Comparison of ENCODE assay signal across 13 cellular contexts in genomic region chr16:89300311-89300975, GRCh38.
DNase-seq lines count a peak whose midpoint lies in the region; ATAC-seq and TF ChIP-seq lines count a peak whose summit lies in the region.
"Had no signal": no experiment of that assay in that cellular context is flagged by ENCODE, and none has a peak within 500 bp of the region (broad histone marks: within the 10 kb centered on the region; RNA-seq: fewer than 3 reads in every experiment).

No MANE protein-coding gene starts in this region.

- no peaks in the 10 kb centered on the region for H3K27me3 ChIP-seq in BLaER1 treated with 17β-estradiol and CSF1 and Interleukin-3, amounts not matched to agents 10 nM and 100 nM
- H3K27me3 ChIP-seq in gastroesophageal sphincter (no peaks in the 10 kb centered on the region), prostate gland (replicated peaks; ENCODE audit: insufficient read depth) (no peaks in the 10 kb centered on the region)

- no peaks in the 10 kb centered on the region for H3K9me3 ChIP-seq in BLaER1 treated with 17β-estradiol and CSF1 and Interleukin-3, amounts not matched to agents 10 nM and 100 nM (replicated peaks in 1 of 11)
- H3K9me3 ChIP-seq in T-helper 17 cell (ENCODE audit: control insufficient read depth, low read length, poor library complexity, severe bottlenecking), result no peaks in the 10 kb centered on the region
- no peaks in the 10 kb centered on the region for H3K9me3 ChIP-seq in gastroesophageal sphincter
- H3K9me3 ChIP-seq in prostate gland, result no peaks in the 10 kb centered on the region

- no peaks in the 10 kb centered on the region for H3K9me3 Mint-ChIP-seq in Calu3 (ENCODE audit: low read depth, unreplicated experiment)

- peaks cover 89 to 100% (median 96%) of the 10 kb centered on the region in 10 experiments for H3K4me1 ChIP-seq in BLaER1 treated with 17β-estradiol and CSF1 and Interleukin-3, amounts not matched to agents 10 nM and 100 nM
- H3K4me1 ChIP-seq in gastroesophageal sphincter (peaks cover 0 to 71% (median 39%) of the 10 kb centered on the region in 3 donors), prostate gland (replicated peaks) (peaks cover 7% of the 10 kb centered on the region)

- H3K9ac ChIP-seq in BLaER1 treated with 17β-estradiol and CSF1 and Interleukin-3, amounts not matched to agents 10 nM and 100 nM, result peak overlapping the region in 10 of 11 experiments; percentile 6 to 66 (median 43); a peak in 16 of 22 replicates

- H3K4me2 ChIP-seq in BLaER1 treated with 17β-estradiol and CSF1 and Interleukin-3, amounts not matched to agents 10 nM and 100 nM, result peak overlapping the region; percentile 66 to 100 (median 94)

- ATAC-seq in T-helper 17 cell (no peak), gastroesophageal sphincter (peak; percentile 83), HG03095 (IDR thresholded peaks at IDR 0.05; ENCODE audit: unreplicated experiment) (no peak)
- ATAC-seq: naive thymus-derived CD4-positive, alpha-beta T cell had no signal

- peak in 1 of 4 experiments; percentile 15 for TF ChIP-seq CTCF in gastroesophageal sphincter (IDR thresholded peaks at IDR 0.05)
- TF ChIP-seq CTCF in prostate gland (IDR thresholded peaks at IDR 0.05), result no peak
- TF ChIP-seq CTCF in Calu3 (IDR thresholded peaks at IDR 0.05; ENCODE audit: unreplicated experiment), result no peak

- no TSS peak for BruUV-seq in Calu3 (replicated peaks; lab: Mats Ljungman, UMichigan)

- intact Hi-C loops in prostate gland (cut with DNase I), result no loop called here
- intact Hi-C loops in Calu3 (cut with micrococcal nuclease; ENCODE audit: unreplicated experiment), result no loop called here

- H4K20me1 ChIP-seq in BLaER1 treated with 17β-estradiol and CSF1 and Interleukin-3, amounts not matched to agents 10 nM and 100 nM, result peaks cover 99 to 100% (median 100%) of the 10 kb centered on the region in 11 experiments

- H3K27ac Mint-ChIP-seq in T-helper 17 cell (peak overlapping the region; percentile 75), Calu3 (ENCODE audit: unreplicated experiment) (no peak overlapping the region)

- H3K4me3 Mint-ChIP-seq in T-helper 17 cell, result no peak overlapping the region
- H3K4me3 Mint-ChIP-seq in Calu3 (ENCODE audit: low read depth, unreplicated experiment), result no peak overlapping the region
- H3K4me3 Mint-ChIP-seq: naive thymus-derived CD4-positive, alpha-beta T cell had no signal

- peaks cover 60 to 94% (median 85%) of the 10 kb centered on the region in 11 experiments for H3K36me3 ChIP-seq in BLaER1 treated with 17β-estradiol and CSF1 and Interleukin-3, amounts not matched to agents 10 nM and 100 nM
- peaks cover 0 to 26% of the 10 kb centered on the region in 2 donors for H3K36me3 ChIP-seq in gastroesophageal sphincter
- no peaks in the 10 kb centered on the region for H3K36me3 ChIP-seq in prostate gland

- no peak for TF ChIP-seq POLR2A in gastroesophageal sphincter (IDR thresholded peaks at IDR 0.05)
- no peak for TF ChIP-seq POLR2A in prostate gland (IDR thresholded peaks at IDR 0.05)

- DNase-seq in T-helper 17 cell (no peak), prostate gland (ENCODE audit: low spot score) (peak; percentile 30), RKO (ENCODE audit: low spot score) (no peak), Calu3 (no peak), GM19238 (ENCODE audit: insufficient read length, low spot score) (no peak)
- DNase-seq: activated gamma-delta T cell; DND-41; foreskin melanocyte; naive thymus-derived CD4-positive, alpha-beta T cell; NCI-H526 had no signal

- H3K4me1 Mint-ChIP-seq in T-helper 17 cell, result peaks cover 44% of the 10 kb centered on the region
- H3K4me1 Mint-ChIP-seq in Calu3 (ENCODE audit: low read depth, unreplicated experiment), result peaks cover 42% of the 10 kb centered on the region

- CTCF ChIA-PET in Calu3 (lab: Charles Lee), result no interaction called here

- H3K36me3 Mint-ChIP-seq in T-helper 17 cell (ENCODE audit: low read depth) (peaks cover 10% of the 10 kb centered on the region), Calu3 (ENCODE audit: insufficient read depth, unreplicated experiment) (peaks cover 81% of the 10 kb centered on the region)

- peak overlapping the region in 6 of 11 experiments; percentile 1 to 71 (median 50); a peak in 5 of 22 replicates for H3K27ac ChIP-seq in BLaER1 treated with 17β-estradiol and CSF1 and Interleukin-3, amounts not matched to agents 10 nM and 100 nM
- H3K27ac ChIP-seq in gastroesophageal sphincter (peak overlapping the region; percentile 66 to 92 (median 86)), prostate gland (peak overlapping the region; percentile 65 to 70)

- no peak overlapping the region for H3K4me3 ChIP-seq in BLaER1 treated with 17β-estradiol and CSF1 and Interleukin-3, amounts not matched to agents 10 nM and 100 nM
- H3K4me3 ChIP-seq in gastroesophageal sphincter (no peak overlapping the region), prostate gland (no peak overlapping the region)

- 22 to 57% methylated on average over 5 to 6 of the region's 21 CpGs for WGBS in gastroesophageal sphincter (ENCODE audit: low coverage in 1 of 2), 2 donors
- WGBS in prostate gland, result 53% methylated on average over 19 of the region's 21 CpGs

- peak; percentile 89 for TF ChIP-seq EP300 in gastroesophageal sphincter (IDR thresholded peaks at IDR 0.05)

- H3K27me3 Mint-ChIP-seq in T-helper 17 cell (no peaks in the 10 kb centered on the region), Calu3 (ENCODE audit: unreplicated experiment) (no peaks in the 10 kb centered on the region)
- H3K27me3 Mint-ChIP-seq: naive thymus-derived CD4-positive, alpha-beta T cell had no signal
